Comparison of ENCODE assay signal across 11 cellular contexts in genomic region chr2:234245945-234246344, GRCh38.
A peak's percentile ranks its signal among the peaks of the same experiment; 100 is the strongest.
DNase-seq lines count a peak whose midpoint lies in the region; ATAC-seq lines count a peak whose summit lies in the region.
"Had no signal": no experiment of that assay in that cellular context is flagged by ENCODE, and none has a peak within 500 bp of the region (broad histone marks: within the 10 kb centered on the region; RNA-seq: fewer than 3 reads in every experiment).

No MANE protein-coding gene starts in this region.

- ATAC-seq in HG02885 (IDR thresholded peaks at IDR 0.05; ENCODE audit: poor library complexity, unreplicated experiment) (no peak), HG03097 (IDR thresholded peaks at IDR 0.05; ENCODE audit: low FRiP score, unreplicated experiment) (no peak)

- DNase-seq in A172 (ENCODE audit: low spot score) (peak; percentile 93), HK-2 (ENCODE audit: unreplicated experiment) (peak; percentile 51), amniotic stem cell (lab: John Stamatoyannopoulos, UW) (peak; percentile 65), hepatic stellate cell (ENCODE audit: low spot score) (peak; percentile 77), NCI-H2081 (lab: John Stamatoyannopoulos, UW) (no peak), occipital lobe (lab: John Stamatoyannopoulos, UW) (no peak)
- DNase-seq: activated naive CD4-positive, alpha-beta T cell treated with anti-CD3 and anti-CD28 coated beads, Interleukin-2, amount 50 U/mL, for 16 hours; effector CD4-positive, alpha-beta T cell; stimulated activated CD4-positive, alpha-beta T cell treated with anti-CD3 and anti-CD28 coated beads, Interleukin-4, amount 100 ng/mL, for 1 hour had no signal

Comparison
In these comparisons a context has a peak if more than half of its experiments do, and no peak if none do; other contexts are left out.
1. DNase-seq: peak in A172 (single experiment), HK-2 (single experiment), amniotic stem cell (single experiment) and hepatic stellate cell (single experiment); none in NCI-H2081 (0 of 2) and occipital lobe (single experiment).